In the genomic region with DNA sequence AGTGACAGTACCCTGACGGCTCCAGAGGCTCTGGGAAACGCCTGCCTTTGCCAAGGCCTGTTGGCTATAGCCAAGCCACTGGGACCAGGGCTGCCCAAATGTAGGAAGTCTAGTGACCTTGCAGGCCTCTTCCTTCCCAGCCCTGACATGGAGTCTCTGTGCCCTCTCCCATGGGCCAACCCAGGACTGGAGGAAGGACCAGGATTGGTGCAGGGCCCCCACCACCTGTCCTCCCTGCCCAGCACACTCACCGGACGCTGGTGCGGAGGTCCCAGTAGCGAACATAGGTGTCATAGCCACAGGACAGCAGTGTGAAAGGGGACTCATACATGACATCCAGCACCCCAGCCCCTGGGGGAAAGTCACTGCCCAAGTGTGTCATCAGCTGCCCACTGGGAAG, we compare ENCODE assay signal across 8 cellular contexts.
"Had no signal": no experiment of that assay in that cellular context is flagged by ENCODE, and none has a peak within 500 bp of the region (broad histone marks: within the 10 kb centered on the region; RNA-seq: fewer than 3 reads in every experiment).

No MANE protein-coding gene starts in this region.

- DNase-seq: activated CD4-positive, alpha-beta T cell treated with anti-CD3 and anti-CD28 coated beads, Interleukin-2, amount 50 U/mL, for 4 hours; central memory CD4-positive, alpha-beta T cell; cortex of kidney; effector memory CD4-positive, alpha-beta T cell; SHP77 treated with DMSO at 0.1 percent for 48 hours; stimulated activated naive CD4-positive, alpha-beta T cell; trophoblast cell had no signal

- H3K4me1 Mint-ChIP-seq: mesothelial cell of epicardium had no signal

- H3K27ac Mint-ChIP-seq: mesothelial cell of epicardium had no signal

- H3K9me3 Mint-ChIP-seq: mesothelial cell of epicardium had no signal

- H3K4me3 Mint-ChIP-seq: mesothelial cell of epicardium had no signal
